In genomic region chr21:42258885-42259407, GRCh38 we compare ENCODE assay signal across 14 cellular contexts. TPM values are rescaled to one million over a fixed set of nuclear protein-coding genes. Genes with fewer than 3 reads are reported as not detected.
DNase-seq lines count a peak whose midpoint lies in the region; ATAC-seq and TF ChIP-seq lines count a peak whose summit lies in the region.
"Had no signal": no experiment of that assay in that cellular context is flagged by ENCODE, and none has a peak within 500 bp of the region (broad histone marks: within the 10 kb centered on the region; RNA-seq: fewer than 3 reads in every experiment).

No MANE protein-coding gene starts in this region.

- H3K4me1 Mint-ChIP-seq in central memory CD8-positive, alpha-beta T cell = peaks cover 22% of the 10 kb centered on the region
- H3K4me1 Mint-ChIP-seq in T-helper 2 cell treated with Interferon-gamma antibody and Interleukin-4, amounts not matched to agents 5 μg/mL and 100 μg/mL, for 36 hours (ENCODE audit: low read depth) = peaks cover 10% of the 10 kb centered on the region

- no peak overlapping the region for H2AFZ ChIP-seq in neuronal stem cell (ENCODE audit: low read length)

- H3K4me2 ChIP-seq in BLaER1 treated with 17β-estradiol and CSF1 and Interleukin-3, amounts not matched to agents 10 nM and 100 nM = peak overlapping the region in 9 of 11 experiments; percentile 52 to 73 (median 69); a peak in 16 of 22 replicates
- H3K4me2 ChIP-seq in neuronal stem cell (ENCODE audit: insufficient read depth, low read length, poor library complexity, severe bottlenecking) = no peak overlapping the region

- H3K4me1 ChIP-seq in BLaER1 treated with 17β-estradiol and CSF1 and Interleukin-3, amounts not matched to agents 10 nM and 100 nM = peaks cover 58 to 86% (median 74%) of the 10 kb centered on the region in 10 experiments
- peaks cover 0 to 18% of the 10 kb centered on the region in 2 donors for H3K4me1 ChIP-seq in neuronal stem cell (ENCODE audit: control insufficient read depth in 2 of 2, insufficient read depth in 1 of 2, low read depth in 1 of 2, low read length in 2 of 2)
- peaks cover 17% of the 10 kb centered on the region for H3K4me1 ChIP-seq in prostate gland (replicated peaks)

- TF ChIP-seq CTCF in LNCAP (IDR thresholded peaks at IDR 0.05) (peak; percentile 24), coronary artery (IDR thresholded peaks at IDR 0.05) (no peak), prostate gland (IDR thresholded peaks at IDR 0.05) (peak in 1 of 4 experiments; percentile 16)

- H3K14ac ChIP-seq in neuronal stem cell (ENCODE audit: low read length) = no peak overlapping the region

- H2BK15ac ChIP-seq in neuronal stem cell (ENCODE audit: low read length) = no peak overlapping the region

- H3K9me3 ChIP-seq in BLaER1 treated with 17β-estradiol and CSF1 and Interleukin-3, amounts not matched to agents 10 nM and 100 nM (replicated peaks in 1 of 11) = no peaks in the 10 kb centered on the region
- H3K9me3 ChIP-seq in neuronal stem cell (replicated peaks in 1 of 2; ENCODE audit: control insufficient read depth in 2 of 2, insufficient read depth in 1 of 2, low read depth in 1 of 2, low read length in 2 of 2) (no peaks in the 10 kb centered on the region), prostate gland (no peaks in the 10 kb centered on the region)
- H3K9me3 ChIP-seq: gastroesophageal sphincter, mucosa of descending colon, thoracic aorta had no signal

- no peak overlapping the region for H4K91ac ChIP-seq in neuronal stem cell (ENCODE audit: low read depth, low read length, poor library complexity)

- peaks cover 0 to 48% (median 13%) of the 10 kb centered on the region in 11 experiments; a peak in 10 of 22 replicates for H3K36me3 ChIP-seq in BLaER1 treated with 17β-estradiol and CSF1 and Interleukin-3, amounts not matched to agents 10 nM and 100 nM
- peaks cover 0 to 1% of the 10 kb centered on the region in 2 donors for H3K36me3 ChIP-seq in neuronal stem cell (replicated peaks in 1 of 2; ENCODE audit: control insufficient read depth in 2 of 2, insufficient read depth in 2 of 2, low read length in 2 of 2)
- H3K36me3 ChIP-seq in prostate gland = no peaks in the 10 kb centered on the region
- H3K36me3 ChIP-seq: gastroesophageal sphincter, thoracic aorta had no signal

- no peak for DNase-seq in central memory CD8-positive, alpha-beta T cell (ENCODE audit: low spot score in 2 of 2)
- no peak for DNase-seq in neuronal stem cell (ENCODE audit: low spot score)
- no peak for DNase-seq in NCI-H187 (lab: John Stamatoyannopoulos, UW)
- no peak for DNase-seq in T-helper 2 cell treated with Interferon-gamma antibody and Interleukin-4, amounts not matched to agents 5 μg/mL and 100 μg/mL, for 36 hours (ENCODE audit: low spot score)
- no peak for DNase-seq in coronary artery (ENCODE audit: low spot score)
- no peak for DNase-seq in prostate gland (ENCODE audit: low spot score)
- DNase-seq: NCI-H774 had no signal

- H2AK5ac ChIP-seq in neuronal stem cell (ENCODE audit: low read depth, low read length) = peak overlapping the region; percentile 21

- no peak overlapping the region for H3K4ac ChIP-seq in neuronal stem cell (ENCODE audit: low read length)

- no peak overlapping the region for H3K4me3 ChIP-seq in BLaER1 treated with 17β-estradiol and CSF1 and Interleukin-3, amounts not matched to agents 10 nM and 100 nM
- H3K4me3 ChIP-seq in neuronal stem cell (ENCODE audit: low read length in 2 of 2) (no peak overlapping the region), coronary artery (no peak overlapping the region), prostate gland (no peak overlapping the region)
- H3K4me3 ChIP-seq: gastroesophageal sphincter, mucosa of descending colon, thoracic aorta had no signal

- no CpG with 5 or more reads among the region's 9 CpGs for WGBS in neuronal stem cell (ENCODE audit: extremely low coverage in 2 of 2, insufficient read length in 2 of 2, insufficient replicate concordance in 1 of 2), 2 donors
- 67% methylated on average over 9 of the region's 9 CpGs for WGBS in prostate gland

- no peaks in the 10 kb centered on the region for H3K27me3 Mint-ChIP-seq in central memory CD8-positive, alpha-beta T cell
- peaks cover 5% of the 10 kb centered on the region for H3K27me3 Mint-ChIP-seq in T-helper 2 cell treated with Interferon-gamma antibody and Interleukin-4, amounts not matched to agents 5 μg/mL and 100 μg/mL, for 36 hours (ENCODE audit: low read depth)

- ATAC-seq in central memory CD8-positive, alpha-beta T cell (replicated peaks; ENCODE audit: extremely low read depth, poor library complexity, severe bottlenecking) = no peak
- ATAC-seq: gastroesophageal sphincter had no signal

- H3K27ac ChIP-seq in BLaER1 treated with 17β-estradiol and CSF1 and Interleukin-3, amounts not matched to agents 10 nM and 100 nM = no peak overlapping the region
- H3K27ac ChIP-seq in neuronal stem cell (replicated peaks; ENCODE audit: low read length) = no peak overlapping the region
- H3K27ac ChIP-seq in coronary artery = no peak overlapping the region
- H3K27ac ChIP-seq in prostate gland = no peak overlapping the region
- H3K27ac ChIP-seq: gastroesophageal sphincter, thoracic aorta had no signal

- TF ChIP-seq POLR2A in prostate gland (IDR thresholded peaks at IDR 0.05) = no peak

- H3K9me3 Mint-ChIP-seq in central memory CD8-positive, alpha-beta T cell = no peaks in the 10 kb centered on the region
- no peaks in the 10 kb centered on the region for H3K9me3 Mint-ChIP-seq in T-helper 2 cell treated with Interferon-gamma antibody and Interleukin-4, amounts not matched to agents 5 μg/mL and 100 μg/mL, for 36 hours
- H3K9me3 Mint-ChIP-seq: immature natural killer cell had no signal

- peaks cover 0 to 4% (median 0%) of the 10 kb centered on the region in 11 experiments; a peak in 1 of 22 replicates for H3K27me3 ChIP-seq in BLaER1 treated with 17β-estradiol and CSF1 and Interleukin-3, amounts not matched to agents 10 nM and 100 nM
- H3K27me3 ChIP-seq in neuronal stem cell (ENCODE audit: control insufficient read depth in 3 of 3, insufficient read depth in 3 of 3, low read depth in 1 of 3, low read length in 3 of 3) = peaks cover 0 to 5% (median 0%) of the 10 kb centered on the region in 3 experiments
- no peaks in the 10 kb centered on the region for H3K27me3 ChIP-seq in prostate gland (replicated peaks; ENCODE audit: insufficient read depth)
- H3K27me3 ChIP-seq: gastroesophageal sphincter had no signal

- H3K27ac Mint-ChIP-seq in central memory CD8-positive, alpha-beta T cell (ENCODE audit: low read depth) = peak overlapping the region; percentile 50
- no peak overlapping the region for H3K27ac Mint-ChIP-seq in T-helper 2 cell treated with Interferon-gamma antibody and Interleukin-4, amounts not matched to agents 5 μg/mL and 100 μg/mL, for 36 hours

- no peak overlapping the region for H2BK5ac ChIP-seq in neuronal stem cell (ENCODE audit: low read length)

- H2BK120ac ChIP-seq in neuronal stem cell (ENCODE audit: low read depth, low read length) = no peak overlapping the region

- intact Hi-C loops in prostate gland (cut with DNase I) = loop anchor here (2.0 kb wide), 1 partner anchor 114 kb away; no protein-coding TSS in a partner anchor

- no peak overlapping the region for H3K9ac ChIP-seq in BLaER1 treated with 17β-estradiol and CSF1 and Interleukin-3, amounts not matched to agents 10 nM and 100 nM
- H3K9ac ChIP-seq in neuronal stem cell (ENCODE audit: low read depth, low read length, poor library complexity) = no peak overlapping the region

- peaks cover 32 to 100% (median 87%) of the 10 kb centered on the region in 11 experiments; a peak in 20 of 22 replicates for H4K20me1 ChIP-seq in BLaER1 treated with 17β-estradiol and CSF1 and Interleukin-3, amounts not matched to agents 10 nM and 100 nM

- H3K23ac ChIP-seq in neuronal stem cell (ENCODE audit: low read depth, low read length, poor library complexity) = no peak overlapping the region

- peaks cover 9% of the 10 kb centered on the region for H3K36me3 Mint-ChIP-seq in central memory CD8-positive, alpha-beta T cell (ENCODE audit: insufficient read depth)
- no peaks in the 10 kb centered on the region for H3K36me3 Mint-ChIP-seq in T-helper 2 cell treated with Interferon-gamma antibody and Interleukin-4, amounts not matched to agents 5 μg/mL and 100 μg/mL, for 36 hours (ENCODE audit: low read depth)
- H3K36me3 Mint-ChIP-seq: immature natural killer cell had no signal

- H4K8ac ChIP-seq in neuronal stem cell (ENCODE audit: low read depth, low read length) = no peak overlapping the region

- no peak overlapping the region for H3K18ac ChIP-seq in neuronal stem cell (ENCODE audit: low read length)

- no peak overlapping the region for H2BK12ac ChIP-seq in neuronal stem cell (ENCODE audit: low read length)

- H3K4me3 Mint-ChIP-seq in central memory CD8-positive, alpha-beta T cell = no peak overlapping the region
- no peak overlapping the region for H3K4me3 Mint-ChIP-seq in T-helper 2 cell treated with Interferon-gamma antibody and Interleukin-4, amounts not matched to agents 5 μg/mL and 100 μg/mL, for 36 hours
- H3K4me3 Mint-ChIP-seq: immature natural killer cell had no signal

- H3K79me1 ChIP-seq in neuronal stem cell (ENCODE audit: low read depth, low read length) = no peaks in the 10 kb centered on the region

RNA-seq across cellular contexts. Expression of gene ABCG1, which starts 40.0 kb away (rescaled TPM):
- polyA plus RNA-seq in neuronal stem cell (2013, experiment 1 of 2) = 1.4 TPM
- polyA plus RNA-seq in neuronal stem cell (2013, experiment 2 of 2) = 1.8 TPM
- total RNA-seq in prostate gland = 10 to 100 TPM; 22.7 to 28.3 TPM
- total RNA-seq: M059J had no signal

RNA-seq across cellular contexts. Expression of gene TFF3, which starts 56.3 kb away (rescaled TPM):
- not detected for polyA plus RNA-seq in neuronal stem cell (2013, experiment 1 of 2)
- polyA plus RNA-seq in neuronal stem cell (2013, experiment 2 of 2) = 0.15 TPM
- total RNA-seq in prostate gland = 10 to 100 TPM; 30.6 to 49.8 TPM
- polyA plus RNA-seq: immature natural killer cell had no signal
